Comparison of ENCODE assay signal across 3 cellular contexts in genomic region chr5:797986-798385, GRCh38. TPM values are rescaled to one million over a fixed set of nuclear protein-coding genes. Genes with fewer than 3 reads are reported as not detected.
"Had no signal": no experiment of that assay in that cellular context is flagged by ENCODE, and none has a peak within 500 bp of the region (broad histone marks: within the 10 kb centered on the region; RNA-seq: fewer than 3 reads in every experiment).

No MANE protein-coding gene starts in this region.

RNA-seq across cellular contexts. Expression of gene ZDHHC11B, which starts 13.5 kb away (rescaled TPM):
- total RNA-seq: M059J, SJSA1 had no signal
- polyA plus RNA-seq: SK-N-SH had no signal
